27 cellular contexts compared by ENCODE assay signal in the genomic region with DNA sequence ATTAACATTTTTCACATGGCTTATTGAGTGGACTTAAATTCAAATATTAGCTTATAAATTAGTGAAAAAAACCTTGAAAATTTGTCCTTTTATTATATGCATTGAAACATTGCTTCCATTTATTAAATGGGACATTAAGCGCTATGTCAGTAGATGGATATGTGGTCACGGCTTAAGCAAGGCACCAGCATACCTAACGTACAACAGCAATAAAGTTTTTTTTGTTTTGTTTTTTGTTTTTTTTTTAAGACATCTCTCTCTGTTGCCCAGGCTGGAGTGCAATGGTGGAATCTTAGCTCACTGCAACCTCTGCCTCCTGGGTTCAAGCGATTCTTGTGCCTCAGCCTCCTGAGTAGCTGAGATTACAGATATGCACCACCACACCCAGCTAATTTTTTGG.
"Had no signal": no experiment of that assay in that cellular context is flagged by ENCODE, and none has a peak within 500 bp of the region (broad histone marks: within the 10 kb centered on the region; RNA-seq: fewer than 3 reads in every experiment).

No MANE protein-coding gene starts in this region.

- H2AFZ ChIP-seq: hepatocyte had no signal

- H3K36me3 ChIP-seq: colonic mucosa, gastrocnemius medialis had no signal

- H3K9me3 ChIP-seq: colonic mucosa, esophagus muscularis mucosa, esophagus squamous epithelium, gastrocnemius medialis, gastroesophageal sphincter, heart left ventricle, heart right ventricle had no signal

- H3K4me2 ChIP-seq: hepatocyte had no signal

- H3K79me2 ChIP-seq: hepatocyte had no signal

- DNase-seq: colonic mucosa; cortex of kidney; dermis blood vessel endothelial cell; dorsolateral prefrontal cortex; effector CD4-positive, alpha-beta T cell; effector CD8-positive, alpha-beta T cell; effector memory CD4-positive, alpha-beta T cell; effector memory CD8-positive, alpha-beta T cell; endodermal cell; erythroblast; esophagus squamous epithelium; foreskin fibroblast; foreskin keratinocyte; foreskin melanocyte; gastrocnemius medialis; glutamatergic neuron; head of caudate nucleus; heart left ventricle; heart right ventricle had no signal

- H3K4me1 ChIP-seq: colonic mucosa, esophagus squamous epithelium, foreskin keratinocyte, gastrocnemius medialis had no signal

- H3K27me3 ChIP-seq: colonic mucosa, esophagus muscularis mucosa, esophagus squamous epithelium, foreskin keratinocyte, gastrocnemius medialis, gastroesophageal sphincter, heart left ventricle, heart right ventricle, hepatocyte had no signal

- H3K27ac ChIP-seq: colonic mucosa, coronary artery, dorsolateral prefrontal cortex, epithelial cell of prostate, esophagus muscularis mucosa, esophagus squamous epithelium, foreskin keratinocyte, gastrocnemius medialis, gastroesophageal sphincter, heart left ventricle, heart right ventricle, hepatocyte had no signal

- ATAC-seq: effector memory CD8-positive, alpha-beta T cell; esophagus mucosa; foreskin keratinocyte; gastrocnemius medialis; gastroesophageal sphincter; heart left ventricle; heart right ventricle had no signal

- FAIRE-seq: endometrium, frontal cortex had no signal

- H3K4me3 ChIP-seq: colonic mucosa, coronary artery, dorsolateral prefrontal cortex, esophagus muscularis mucosa, esophagus squamous epithelium, gastrocnemius medialis, gastroesophageal sphincter, heart left ventricle, heart right ventricle, hepatocyte had no signal
